1 cellular context compared by ENCODE assay signal in the genomic region with DNA sequence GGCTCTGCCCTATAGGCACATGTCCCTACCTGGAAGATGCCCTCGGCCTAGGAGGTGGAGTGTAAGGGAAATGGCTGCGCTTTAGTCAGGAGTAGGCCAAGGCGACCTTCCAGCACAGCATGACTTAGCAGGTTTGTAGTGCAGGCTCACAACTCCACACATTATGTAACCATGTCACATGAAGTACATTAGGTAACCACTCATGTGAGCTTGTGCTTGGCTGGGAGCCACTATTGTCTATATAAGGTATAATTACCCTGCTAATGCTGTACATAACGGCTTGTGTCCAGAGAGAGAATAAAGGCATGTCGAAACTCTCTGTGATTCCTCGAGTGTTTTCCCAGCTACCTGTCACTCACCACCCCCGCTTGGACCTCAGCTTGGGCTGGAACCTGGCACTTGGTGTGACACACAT.
TF ChIP-seq lines count a peak whose summit lies in the region.

No MANE protein-coding gene starts in this region.

TF ChIP-seq in K562, 482 proteins besides CTCF, POLR2A, EP300 and RAD21 (continued from another document and continues in another):
- TF ChIP-seq PATZ1 (CRISPR knock-in tag; IDR thresholded peaks at IDR 0.05; ENCODE audit: borderline replicate concordance) (no peak), SREBF2 (CRISPR knock-in tag; IDR thresholded peaks at IDR 0.05) (no peak), KLF13 (tag; IDR thresholded peaks at IDR 0.05; ENCODE audit: borderline replicate concordance, low read depth) (peak; percentile 36; the same call in 1 of the 2 replicates), NR4A1 (CRISPR knock-in tag; IDR thresholded peaks at IDR 0.05) (no peak), NR4A1 (tag; IDR thresholded peaks at IDR 0.05) (peak; percentile 91), TAF15 (IDR thresholded peaks at IDR 0.05; ENCODE audit: low read depth, low read length) (no peak), ZNF780A (CRISPR knock-in tag; IDR thresholded peaks at IDR 0.05) (no peak), ZBTB1 (CRISPR knock-in tag; IDR thresholded peaks at IDR 0.05; ENCODE audit: borderline replicate concordance, low read depth) (no peak), HMG20B (CRISPR knock-in tag; IDR thresholded peaks at IDR 0.05) (no peak), SIX5 (IDR thresholded peaks at IDR 0.05; ENCODE audit: borderline replicate concordance in 1 of 2, insufficient read depth in 1 of 2, low read depth in 1 of 2, low read length in 2 of 2) (no peak), RREB1 (CRISPR knock-in tag; IDR thresholded peaks at IDR 0.05) (no peak), NR2C1 (IDR thresholded peaks at IDR 0.05) (no peak), NR2C1 (tag; IDR thresholded peaks at IDR 0.05) (peak; percentile 42; the same call in 1 of the 2 replicates), HIVEP1 (CRISPR knock-in tag; IDR thresholded peaks at IDR 0.05) (no peak), TGIF2 (CRISPR knock-in tag; IDR thresholded peaks at IDR 0.05) (no peak), KDM5B (IDR thresholded peaks at IDR 0.05; ENCODE audit: insufficient replicate concordance, low read depth, low read length) (no peak), FOXP4 (CRISPR knock-in tag; IDR thresholded peaks at IDR 0.05; ENCODE audit: borderline replicate concordance) (no peak), ZNF644 (tag; IDR thresholded peaks at IDR 0.05; ENCODE audit: low read depth) (peak; percentile 87; the same call in 1 of the 2 replicates), ZNF134 (CRISPR knock-in tag; conservative IDR thresholded peaks at IDR 0.05) (no peak), ZNF436 (CRISPR knock-in tag; IDR thresholded peaks at IDR 0.05) (no peak), ZNF217 (CRISPR knock-in tag; IDR thresholded peaks at IDR 0.05) (no peak), WHSC1 (IDR thresholded peaks at IDR 0.05; ENCODE audit: low read length) (no peak), HBP1 (CRISPR knock-in tag; IDR thresholded peaks at IDR 0.05) (no peak), ZNF707 (CRISPR knock-in tag; conservative IDR thresholded peaks at IDR 0.05) (no peak), HNRNPK (IDR thresholded peaks at IDR 0.05; ENCODE audit: low read depth, low read length, poor library complexity, severe bottlenecking) (no peak), IRF2 (CRISPR knock-in tag; IDR thresholded peaks at IDR 0.05) (no peak), KDM4B (IDR thresholded peaks at IDR 0.05; ENCODE audit: borderline replicate concordance in 2 of 2, low read depth in 1 of 2) (no peak), BDP1 (IDR thresholded peaks at IDR 0.05; ENCODE audit: insufficient read depth, insufficient read length) (no peak), CXXC5 (CRISPR knock-in tag; IDR thresholded peaks at IDR 0.05) (0 out of 2 replicates have a peak, but pooled peaks have one; percentile 10), ZBTB2 (IDR thresholded peaks at IDR 0.05) (no peak), ZNF143 (CRISPR knock-in tag; IDR thresholded peaks at IDR 0.05) (no peak), PKNOX1 (IDR thresholded peaks at IDR 0.05) (peak; percentile 52; the same call in 1 of the 2 replicates), ZBED1 (IDR thresholded peaks at IDR 0.05) (no peak), ZNF316 (IDR thresholded peaks at IDR 0.05) (no peak), ARID2 (IDR thresholded peaks at IDR 0.05) (no peak), ZNF511 (CRISPR knock-in tag; IDR thresholded peaks at IDR 0.05) (no peak), CBX8 (IDR thresholded peaks at IDR 0.05; ENCODE audit: borderline replicate concordance, extremely low read depth, low read depth, low read length, poor library complexity, severe bottlenecking) (no peak)
- TF ChIP-seq, protein P1, sequence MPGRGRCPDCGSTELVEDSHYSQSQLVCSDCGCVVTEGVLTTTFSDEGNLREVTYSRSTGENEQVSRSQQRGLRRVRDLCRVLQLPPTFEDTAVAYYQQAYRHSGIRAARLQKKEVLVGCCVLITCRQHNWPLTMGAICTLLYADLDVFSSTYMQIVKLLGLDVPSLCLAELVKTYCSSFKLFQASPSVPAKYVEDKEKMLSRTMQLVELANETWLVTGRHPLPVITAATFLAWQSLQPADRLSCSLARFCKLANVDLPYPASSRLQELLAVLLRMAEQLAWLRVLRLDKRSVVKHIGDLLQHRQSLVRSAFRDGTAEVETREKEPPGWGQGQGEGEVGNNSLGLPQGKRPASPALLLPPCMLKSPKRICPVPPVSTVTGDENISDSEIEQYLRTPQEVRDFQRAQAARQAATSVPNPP (IDR thresholded peaks at IDR 0.05; ENCODE audit: borderline replicate concordance, insufficient read depth, insufficient read length) = no peak
- TF ChIP-seq, protein P2, sequence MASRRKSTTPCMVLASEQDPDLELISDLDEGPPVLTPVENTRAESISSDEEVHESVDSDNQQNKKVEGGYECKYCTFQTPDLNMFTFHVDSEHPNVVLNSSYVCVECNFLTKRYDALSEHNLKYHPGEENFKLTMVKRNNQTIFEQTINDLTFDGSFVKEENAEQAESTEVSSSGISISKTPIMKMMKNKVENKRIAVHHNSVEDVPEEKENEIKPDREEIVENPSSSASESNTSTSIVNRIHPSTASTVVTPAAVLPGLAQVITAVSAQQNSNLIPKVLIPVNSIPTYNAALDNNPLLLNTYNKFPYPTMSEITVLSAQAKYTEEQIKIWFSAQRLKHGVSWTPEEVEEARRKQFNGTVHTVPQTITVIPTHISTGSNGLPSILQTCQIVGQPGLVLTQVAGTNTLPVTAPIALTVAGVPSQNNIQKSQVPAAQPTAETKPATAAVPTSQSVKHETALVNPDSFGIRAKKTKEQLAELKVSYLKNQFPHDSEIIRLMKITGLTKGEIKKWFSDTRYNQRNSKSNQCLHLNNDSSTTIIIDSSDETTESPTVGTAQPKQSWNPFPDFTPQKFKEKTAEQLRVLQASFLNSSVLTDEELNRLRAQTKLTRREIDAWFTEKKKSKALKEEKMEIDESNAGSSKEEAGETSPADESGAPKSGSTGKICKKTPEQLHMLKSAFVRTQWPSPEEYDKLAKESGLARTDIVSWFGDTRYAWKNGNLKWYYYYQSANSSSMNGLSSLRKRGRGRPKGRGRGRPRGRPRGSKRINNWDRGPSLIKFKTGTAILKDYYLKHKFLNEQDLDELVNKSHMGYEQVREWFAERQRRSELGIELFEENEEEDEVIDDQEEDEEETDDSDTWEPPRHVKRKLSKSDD (conservative IDR thresholded peaks at IDR 0.05; ENCODE audit: low read length) = no peak
- TF ChIP-seq, protein P3, sequence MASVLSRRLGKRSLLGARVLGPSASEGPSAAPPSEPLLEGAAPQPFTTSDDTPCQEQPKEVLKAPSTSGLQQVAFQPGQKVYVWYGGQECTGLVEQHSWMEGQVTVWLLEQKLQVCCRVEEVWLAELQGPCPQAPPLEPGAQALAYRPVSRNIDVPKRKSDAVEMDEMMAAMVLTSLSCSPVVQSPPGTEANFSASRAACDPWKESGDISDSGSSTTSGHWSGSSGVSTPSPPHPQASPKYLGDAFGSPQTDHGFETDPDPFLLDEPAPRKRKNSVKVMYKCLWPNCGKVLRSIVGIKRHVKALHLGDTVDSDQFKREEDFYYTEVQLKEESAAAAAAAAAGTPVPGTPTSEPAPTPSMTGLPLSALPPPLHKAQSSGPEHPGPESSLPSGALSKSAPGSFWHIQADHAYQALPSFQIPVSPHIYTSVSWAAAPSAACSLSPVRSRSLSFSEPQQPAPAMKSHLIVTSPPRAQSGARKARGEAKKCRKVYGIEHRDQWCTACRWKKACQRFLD (CRISPR knock-in tag; IDR thresholded peaks at IDR 0.05) = peak; percentile 29; the same call in 1 of the 2 replicates
